ENCODE assay signal across 1 cellular context in the genomic region with DNA sequence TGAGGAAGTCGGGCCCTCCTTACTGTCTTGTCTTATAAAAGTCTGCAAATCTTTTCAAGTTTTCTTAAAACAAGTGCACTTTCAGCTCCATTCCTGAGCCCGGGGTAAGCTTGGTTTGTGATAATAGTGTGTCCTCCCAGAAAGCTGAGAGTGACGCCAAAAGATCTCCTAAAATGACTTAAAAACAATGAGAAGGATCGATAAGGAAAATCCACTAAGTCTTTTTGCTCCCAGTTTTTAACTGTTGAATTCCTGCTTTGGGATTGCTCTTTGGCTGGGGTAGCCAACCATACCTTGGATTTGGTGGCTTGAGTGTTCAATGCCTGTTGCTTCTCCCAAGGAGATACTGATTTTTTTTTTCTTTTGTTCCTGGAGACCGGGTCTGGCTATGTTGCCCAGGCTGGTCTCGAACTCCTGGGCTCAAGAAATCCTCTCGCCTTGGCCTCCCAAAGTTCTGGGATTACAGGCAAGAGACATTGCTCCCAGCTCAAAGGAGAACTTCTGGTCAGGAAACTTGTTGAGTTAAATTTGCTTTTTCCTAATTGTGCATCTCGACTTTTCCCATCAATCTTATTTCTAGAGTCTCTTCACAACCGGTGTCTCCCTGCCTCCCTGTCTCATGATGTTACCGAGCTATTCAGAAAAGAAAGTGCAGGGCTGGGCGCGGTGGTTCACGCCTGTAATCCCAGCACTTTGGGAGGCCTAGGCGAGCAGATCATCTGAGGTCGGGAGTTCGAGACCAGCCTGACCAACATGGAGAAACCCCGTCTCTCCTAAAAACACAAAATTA.
TF ChIP-seq lines count a peak whose summit lies in the region.

No MANE protein-coding gene starts in this region.

TF ChIP-seq in H1, 55 proteins besides CTCF, POLR2A, EP300 and RAD21:
- TF ChIP-seq KDM5A (IDR thresholded peaks at IDR 0.05; ENCODE audit: low read length) (no peak), SP2 (IDR thresholded peaks at IDR 0.05; ENCODE audit: low read length) (no peak), SIN3A (conservative IDR thresholded peaks at IDR 0.05 in 1 of 2, IDR thresholded peaks at IDR 0.05 in 1 of 2; ENCODE audit: low read depth in 1 of 2, low read length in 2 of 2) (0 out of 4 replicates have a peak, but pooled peaks of 1 of the 2 experiments have one; percentile 9), HDAC6 (IDR thresholded peaks at IDR 0.05; ENCODE audit: low read depth, low read length) (no peak)
